8 cellular contexts compared by ENCODE assay signal in genomic region chr1:203402609-203403337, GRCh38. TPM values are rescaled to one million over a fixed set of nuclear protein-coding genes. Genes with fewer than 3 reads are reported as not detected.
A peak's percentile ranks its signal among the peaks of the same experiment; 100 is the strongest.
DNase-seq lines count a peak whose midpoint lies in the region; ATAC-seq and TF ChIP-seq lines count a peak whose summit lies in the region.

No MANE protein-coding gene starts in this region.

- DNase-seq in HT1080 (ENCODE audit: low read depth) (peak; percentile 45), MCF 10A (ENCODE audit: unreplicated experiment) (peak; percentile 58), kidney epithelial cell (ENCODE audit: low read depth) (peak; percentile 16), superior temporal gyrus (ENCODE audit: extremely low spot score) (peak; percentile 82), Caco-2 (no peak), KG1 (lab: John Stamatoyannopoulos, UW) (no peak)
- no peak for DNase-seq in activated naive CD4-positive, alpha-beta T cell treated with anti-CD3 and anti-CD28 coated beads, Interleukin-2, amount 50 U/mL, for 16 hours

- H3K4me3 Mint-ChIP-seq in MCF 10A (ENCODE audit: unreplicated experiment), result no peak overlapping the region
- H3K4me3 Mint-ChIP-seq in Caco-2 (ENCODE audit: unreplicated experiment), result no peak overlapping the region

- no peaks in the 10 kb centered on the region for H3K36me3 Mint-ChIP-seq in MCF 10A (ENCODE audit: insufficient read depth, unreplicated experiment)
- no peaks in the 10 kb centered on the region for H3K36me3 Mint-ChIP-seq in Caco-2 (ENCODE audit: insufficient read depth, unreplicated experiment)

- no peak for ATAC-seq in HG03039 (IDR thresholded peaks at IDR 0.05; ENCODE audit: unreplicated experiment)

- H3K4me3 ChIP-seq in kidney epithelial cell (ENCODE audit: low read depth, low read length) (no peak overlapping the region), Caco-2 (ENCODE audit: low read depth, low read length) (no peak overlapping the region)

- H3K9me3 ChIP-seq in Caco-2, result 0 out of 2 replicates have a peak, but pooled peaks cover 4% of the 10 kb centered on the region

- H3K27me3 ChIP-seq in kidney epithelial cell (ENCODE audit: control insufficient read depth, insufficient read depth, low read length) (no peaks in the 10 kb centered on the region), Caco-2 (replicated peaks; ENCODE audit: control insufficient read depth, insufficient read depth, low read length) (no peaks in the 10 kb centered on the region)

- H3K9me3 Mint-ChIP-seq in MCF 10A (ENCODE audit: unreplicated experiment) (no peaks in the 10 kb centered on the region), Caco-2 (ENCODE audit: unreplicated experiment) (no peaks in the 10 kb centered on the region)

- peaks cover 18% of the 10 kb centered on the region for H3K27me3 Mint-ChIP-seq in MCF 10A (ENCODE audit: insufficient read depth, unreplicated experiment)
- H3K27me3 Mint-ChIP-seq in Caco-2 (ENCODE audit: insufficient read depth, unreplicated experiment), result no peaks in the 10 kb centered on the region

- no peaks in the 10 kb centered on the region for H3K4me1 ChIP-seq in Caco-2

- H3K36me3 ChIP-seq in kidney epithelial cell (ENCODE audit: control insufficient read depth, insufficient read depth, low read length), result no peaks in the 10 kb centered on the region
- H3K36me3 ChIP-seq in Caco-2 (ENCODE audit: control insufficient read depth, insufficient read depth, low read length), result no peaks in the 10 kb centered on the region

- POLR2A ChIA-PET in MCF 10A (lab: Yijun Ruan, JAX) (interaction anchor here (0.6 to 1.2 kb wide), 10 partner anchors 11 to 143 kb away, joined by 3 to 4 read pairs (median 3); partner anchors contain the start of gene FMOD), Caco-2 (lab: Charles Lee) (no interaction called here)

- H3K27ac Mint-ChIP-seq in MCF 10A (ENCODE audit: low read depth, unreplicated experiment), result peak overlapping the region; percentile 13
- H3K27ac Mint-ChIP-seq in Caco-2 (ENCODE audit: unreplicated experiment), result no peak overlapping the region

- H3K4me1 Mint-ChIP-seq in MCF 10A (ENCODE audit: insufficient read depth, unreplicated experiment) (peaks cover 13% of the 10 kb centered on the region), Caco-2 (ENCODE audit: low read depth, unreplicated experiment) (peaks cover 7% of the 10 kb centered on the region)

- BruUV-seq in MCF 10A (replicated peaks; lab: Mats Ljungman, UMichigan) (no TSS peak), Caco-2 (replicated peaks; lab: Mats Ljungman, UMichigan) (no TSS peak)

- CTCF ChIA-PET in MCF 10A (lab: Yijun Ruan, JAX), result interaction anchor here (0.6 to 3.2 kb wide), 12 partner anchors 32 to 300 kb away, joined by 3 to 27 read pairs (median 4); no protein-coding TSS in a partner anchor
- CTCF ChIA-PET in Caco-2 (lab: Charles Lee), result no interaction called here

- TF ChIP-seq CTCF in MCF 10A (IDR thresholded peaks at IDR 0.05; ENCODE audit: unreplicated experiment), result no peak
- no peak for TF ChIP-seq CTCF in kidney epithelial cell (IDR thresholded peaks at IDR 0.05; ENCODE audit: insufficient read depth, low read length, poor library complexity, severe bottlenecking)
- no peak for TF ChIP-seq CTCF in Caco-2 (IDR thresholded peaks at IDR 0.05; ENCODE audit: insufficient read depth in 1 of 2, low read depth in 1 of 2, low read length in 1 of 2, severe bottlenecking in 1 of 2, unreplicated experiment in 1 of 2)

- intact Hi-C loops in MCF 10A (cut with micrococcal nuclease) (no loop called here), Caco-2 (cut with micrococcal nuclease; ENCODE audit: unreplicated experiment) (no loop called here)

RNA-seq across cellular contexts. Expression of gene FMOD, which starts 51.9 kb away (rescaled TPM):
- total RNA-seq in HT1080 (2014; rRNA removed; shearing (Covaris generic)), result 0.20 TPM in 1 of 2 replicates, not detected in the other
- not detected in 2 replicates for polyA plus RNA-seq in HT1080 (2015; cell fraction: cytosol; rRNA removed)
- not detected in 2 replicates for polyA plus RNA-seq in HT1080 (2015; cell fraction: nucleus; rRNA removed)
- total RNA-seq in MCF 10A (2022), result not detected in 2 replicates
- 0.62 and 0.79 TPM in 2 replicates for total RNA-seq in kidney epithelial cell
- 32.6 and 36.3 TPM in 2 replicates for total RNA-seq in Caco-2 (2022)

Comparison
In these comparisons a context has a peak if more than half of its experiments do, and no peak if none do; other contexts are left out.
1. DNase-seq: peak in HT1080 (single experiment), MCF 10A (single experiment), kidney epithelial cell (single experiment) and superior temporal gyrus (single experiment); none in Caco-2 (0 of 2), activated naive CD4-positive, alpha-beta T cell treated with anti-CD3 and anti-CD28 coated beads, Interleukin-2, amount 50 U/mL, for 16 hours (single experiment) and KG1 (single experiment).
2. RNA of gene FMOD, which starts 51.9 kb away (total RNA-seq): 32.6 to 36.3 TPM in Caco-2; 0.62 to 0.79 TPM in kidney epithelial cell, 0.20 TPM in HT1080 and not detected in MCF 10A; every median in the first group is over 10 times any median in the second.